In genomic region chr19:38841787-38842438, GRCh38 we compare ENCODE assay signal across 10 cellular contexts. TPM values are rescaled to one million over a fixed set of nuclear protein-coding genes. Genes with fewer than 3 reads are reported as not detected.
DNase-seq lines count a peak whose midpoint lies in the region; ATAC-seq and TF ChIP-seq lines count a peak whose summit lies in the region.
"Had no signal": no experiment of that assay in that cellular context is flagged by ENCODE, and none has a peak within 500 bp of the region (broad histone marks: within the 10 kb centered on the region; RNA-seq: fewer than 3 reads in every experiment).

No MANE protein-coding gene starts in this region.

- peaks cover 5% of the 10 kb centered on the region for H3K27me3 Mint-ChIP-seq in CD4-positive, alpha-beta T cell

- DNase-seq in CD4-positive, alpha-beta T cell, result peak in 9 of 10 experiments; percentile 37 to 77 (median 61)
- DNase-seq in RWPE2 (ENCODE audit: low spot score) (no peak), activated gamma-delta T cell (lab: John Stamatoyannopoulos, UW) (peak; percentile 44), NCI-H2107 treated with DMSO at 0.1 percent for 48 hours (lab: John Stamatoyannopoulos, UW; ENCODE audit: unreplicated experiment) (no peak), SK-N-DZ (ENCODE audit: low spot score) (no peak)
- DNase-seq: erythroblast, NCI-H2107 had no signal

- H3K4me1 Mint-ChIP-seq in CD4-positive, alpha-beta T cell (ENCODE audit: low read depth), result peaks cover 64% of the 10 kb centered on the region

- H3K4me3 ChIP-seq in RWPE2 (ENCODE audit: severe bottlenecking), result no peak overlapping the region
- no peak overlapping the region for H3K4me3 ChIP-seq in mucosa of rectum (ENCODE audit: low read length in 2 of 2)

- H3K27ac Mint-ChIP-seq in CD4-positive, alpha-beta T cell, result peak overlapping the region; percentile 88

- CTCF ChIA-PET in CD4-positive, alpha-beta T cell (lab: Charles Lee), result interaction anchor here (0.9 to 1.5 kb wide), 7 partner anchors 10 to 72 kb away, joined by 3 to 6 read pairs (median 5); partner anchors contain the start of gene ECH1

- H3K27ac ChIP-seq in CD4-positive, alpha-beta T cell (ENCODE audit: low read depth, low read length), result peak overlapping the region; percentile 47
- H3K27ac ChIP-seq in RWPE2 (ENCODE audit: poor library complexity, severe bottlenecking) (peak overlapping the region; percentile 82), mucosa of rectum (ENCODE audit: low read depth in 2 of 2, low read length in 2 of 2) (peak overlapping the region; percentile 26 to 42)

- peak; percentile 62 for ATAC-seq in CD4-positive, alpha-beta T cell (ENCODE audit: poor library complexity)
- ATAC-seq in RWPE2 (ENCODE audit: low read depth) (no peak), HG03571 (IDR thresholded peaks at IDR 0.05; ENCODE audit: unreplicated experiment) (no peak), HG03097 (IDR thresholded peaks at IDR 0.05; ENCODE audit: low FRiP score, unreplicated experiment) (no peak)

- POLR2A ChIA-PET in CD4-positive, alpha-beta T cell (lab: Charles Lee), result interaction anchor here (0.6 to 3.0 kb wide), 17 partner anchors 8 to 559 kb away, joined by 3 to 35 read pairs (median 5); partner anchors contain the start of genes ACTN4, ECH1, FAM98C and MRPS12

- no peaks in the 10 kb centered on the region for H3K27me3 ChIP-seq in CD4-positive, alpha-beta T cell (ENCODE audit: control insufficient read depth, insufficient read depth, low read length)
- H3K27me3 ChIP-seq in RWPE2 (ENCODE audit: insufficient read depth, poor library complexity, severe bottlenecking), result no peaks in the 10 kb centered on the region
- no peaks in the 10 kb centered on the region for H3K27me3 ChIP-seq in mucosa of rectum (ENCODE audit: control insufficient read depth in 2 of 2, insufficient read depth in 2 of 2, low read length in 2 of 2)

- H3K36me3 ChIP-seq in RWPE2 (ENCODE audit: low read depth), result peaks cover 97% of the 10 kb centered on the region
- peaks cover 94 to 97% of the 10 kb centered on the region in 2 donors for H3K36me3 ChIP-seq in mucosa of rectum (ENCODE audit: control insufficient read depth in 2 of 2, insufficient read depth in 2 of 2, low read length in 2 of 2)

- no peaks in the 10 kb centered on the region for H3K9me3 Mint-ChIP-seq in CD4-positive, alpha-beta T cell

- peaks cover 99% of the 10 kb centered on the region for H3K36me3 Mint-ChIP-seq in CD4-positive, alpha-beta T cell (ENCODE audit: low read depth)

- peaks cover 36% of the 10 kb centered on the region for H3K4me1 ChIP-seq in RWPE2 (ENCODE audit: insufficient read depth, poor library complexity, severe bottlenecking)
- H3K4me1 ChIP-seq in mucosa of rectum (ENCODE audit: control insufficient read depth in 2 of 2, insufficient read depth in 2 of 2, low read length in 2 of 2), result peaks cover 4 to 6% of the 10 kb centered on the region in 2 donors

- TF ChIP-seq CTCF in CD4-positive, alpha-beta T cell (IDR thresholded peaks at IDR 0.05), result no peak
- no peak for TF ChIP-seq CTCF in RWPE2 (IDR thresholded peaks at IDR 0.05; ENCODE audit: poor library complexity, severe bottlenecking)

- no peak overlapping the region for H3K9ac ChIP-seq in mucosa of rectum (ENCODE audit: low read depth in 1 of 2, low read length in 2 of 2)

- no peaks in the 10 kb centered on the region for H3K9me3 ChIP-seq in CD4-positive, alpha-beta T cell (ENCODE audit: control insufficient read depth, low read length)
- no peaks in the 10 kb centered on the region for H3K9me3 ChIP-seq in RWPE2 (ENCODE audit: severe bottlenecking)
- no peaks in the 10 kb centered on the region for H3K9me3 ChIP-seq in mucosa of rectum (ENCODE audit: control insufficient read depth in 2 of 2, low read length in 2 of 2)

- intact Hi-C loops in CD4-positive, alpha-beta T cell (cut with DNase I, micrococcal nuclease), result loop anchor here (1.0 to 10.0 kb wide), 4 partner anchors 8 to 107 kb away; partner anchors contain the start of genes NFKBIB (in 1 of the 2), RINL (in 1 of the 2) and SIRT2 (in 1 of the 2)

- H3K4me3 Mint-ChIP-seq in CD4-positive, alpha-beta T cell, result peak overlapping the region; percentile 84

RNA-seq across cellular contexts. Expression of gene HNRNPL, which starts 7.9 kb away (rescaled TPM):
- 100 to 1,000 TPM; 535 to 565 TPM for total RNA-seq in CD4-positive, alpha-beta T cell
- polyA plus RNA-seq in SK-N-DZ (2014; cell fraction: cytosol; rRNA removed), result 252 and 301 TPM in 2 replicates
- 265 and 301 TPM in 2 replicates for polyA plus RNA-seq in SK-N-DZ (2014; cell fraction: nucleus; rRNA removed)

RNA-seq across cellular contexts. Expression of gene ECH1, which starts 10.3 kb away (rescaled TPM):
- 10 to 100 TPM; 32.6 to 35.3 TPM for total RNA-seq in CD4-positive, alpha-beta T cell
- polyA plus RNA-seq in SK-N-DZ (2014; cell fraction: cytosol; rRNA removed), result 41.5 and 44.5 TPM in 2 replicates
- polyA plus RNA-seq in SK-N-DZ (2014; cell fraction: nucleus; rRNA removed), result 25.2 and 62.0 TPM in 2 replicates

RNA-seq across cellular contexts. Expression of gene LGALS4, which starts 29.2 kb away (rescaled TPM):
- total RNA-seq in CD4-positive, alpha-beta T cell, result 1 to 10 TPM; 2.3 to 3.1 TPM
- 0.30 and 1.6 TPM in 2 replicates for polyA plus RNA-seq in SK-N-DZ (2014; cell fraction: cytosol; rRNA removed)
- polyA plus RNA-seq in SK-N-DZ (2014; cell fraction: nucleus; rRNA removed), result 1.2 and 2.6 TPM in 2 replicates

RNA-seq across cellular contexts. Expression of gene RINL, which starts 36.2 kb away (rescaled TPM):
- 10 to 100 TPM; 19.5 to 21.3 TPM for total RNA-seq in CD4-positive, alpha-beta T cell
- 4.5 and 5.5 TPM in 2 replicates for polyA plus RNA-seq in SK-N-DZ (2014; cell fraction: cytosol; rRNA removed)
- 3.8 and 5.1 TPM in 2 replicates for polyA plus RNA-seq in SK-N-DZ (2014; cell fraction: nucleus; rRNA removed)

RNA-seq across cellular contexts. Expression of gene LGALS7B, which starts 52.9 kb away (rescaled TPM):
- not detected for total RNA-seq in CD4-positive, alpha-beta T cell
- 3.8 TPM in 1 of 2 replicates, not detected in the other for polyA plus RNA-seq in SK-N-DZ (2014; cell fraction: cytosol; rRNA removed)
- polyA plus RNA-seq in SK-N-DZ (2014; cell fraction: nucleus; rRNA removed), result not detected in 2 replicates

Comparison
In these comparisons a context has a peak if more than half of its experiments do, and no peak if none do; other contexts are left out.
1. DNase-seq: peak in CD4-positive, alpha-beta T cell (9 of 10) and activated gamma-delta T cell (single experiment); none in RWPE2 (single experiment), NCI-H2107 treated with DMSO at 0.1 percent for 48 hours (single experiment) and SK-N-DZ (single experiment).
2. Peak in every context shown above with its lines, with median percentiles within 50 percentile points of each other: H3K27ac ChIP-seq.